In the genomic region with DNA sequence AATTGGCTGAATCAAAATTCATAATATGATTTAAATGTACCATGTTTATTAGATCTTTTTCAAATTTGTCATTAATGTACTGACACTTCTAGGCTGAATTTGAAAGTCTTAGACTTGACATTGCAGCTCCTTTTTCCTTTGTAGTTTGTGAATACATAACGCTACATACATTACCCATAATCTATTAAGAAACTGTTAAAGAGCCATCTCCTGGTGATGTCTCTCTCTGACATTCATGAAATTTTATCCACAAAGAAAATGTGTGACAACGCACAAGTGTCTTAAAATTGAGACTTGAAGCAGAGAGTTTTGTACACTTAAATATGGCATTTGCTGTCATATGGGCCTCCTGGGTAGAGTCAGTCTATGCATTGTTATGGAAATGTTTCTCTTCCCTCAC, we compare ENCODE assay signal across 5 cellular contexts.
"Had no signal": no experiment of that assay in that cellular context is flagged by ENCODE, and none has a peak within 500 bp of the region (broad histone marks: within the 10 kb centered on the region; RNA-seq: fewer than 3 reads in every experiment).

No MANE protein-coding gene starts in this region.

- H3K27ac ChIP-seq: HL-60 had no signal

- DNase-seq: IMR-90, KBM-7, KG1 had no signal

- H3K4me3 ChIP-seq: K562 had no signal
